1 cellular context compared by ENCODE assay signal in genomic region chr1:228139931-228140723, GRCh38.
A peak's percentile ranks its signal among the peaks of the same experiment; 100 is the strongest.
TF ChIP-seq lines count a peak whose summit lies in the region.

Gene GUK1, plus strand, starts transcription at chr1:228140279. Its CDS starts 24 bp downstream, at chr1:228140303.

TF ChIP-seq in K562, 482 proteins besides CTCF, POLR2A, EP300 and RAD21 (continued from another document and continues in another):
- TF ChIP-seq HBP1 (CRISPR knock-in tag; IDR thresholded peaks at IDR 0.05) (no peak), NRF1 (conservative IDR thresholded peaks at IDR 0.05 in 1 of 2, IDR thresholded peaks at IDR 0.05 in 1 of 2) (peak; percentile 95 to 96), IRF2 (CRISPR knock-in tag; IDR thresholded peaks at IDR 0.05) (no peak), GTF3C2 (IDR thresholded peaks at IDR 0.05; ENCODE audit: borderline replicate concordance, extremely low read depth, insufficient read length) (no peak), ZFP30 (CRISPR knock-in tag; IDR thresholded peaks at IDR 0.05; ENCODE audit: borderline replicate concordance) (no peak), ZBTB5 (IDR thresholded peaks at IDR 0.05) (0 out of 2 replicates have a peak, but pooled peaks have one; percentile 38), ERF (CRISPR knock-in tag; IDR thresholded peaks at IDR 0.05) (peak; percentile 87), MYC (IDR thresholded peaks at IDR 0.05; ENCODE audit: low read depth, low read length) (peak; percentile 77; the same call in 1 of the 2 replicates), MYC (CRISPR knock-in tag; IDR thresholded peaks at IDR 0.05; ENCODE audit: borderline replicate concordance, low read depth) (no peak), ZFX (CRISPR knock-in tag; IDR thresholded peaks at IDR 0.05) (peak; percentile 96), RBM15 (IDR thresholded peaks at IDR 0.05; ENCODE audit: insufficient read depth, low read length) (no peak), FOXJ3 (CRISPR knock-in tag; IDR thresholded peaks at IDR 0.05) (no peak), FOXP1 (CRISPR knock-in tag; IDR thresholded peaks at IDR 0.05) (0 out of 2 replicates have a peak, but pooled peaks have one; percentile 63), HDAC2 (IDR thresholded peaks at IDR 0.05) (no peak; the same call in 1 of the 2 replicates), CEBPB (tag; IDR thresholded peaks at IDR 0.05) (no peak), ZBTB11 (CRISPR knock-in tag; IDR thresholded peaks at IDR 0.05) (peak in 2 of 3 experiments; percentile 49 to 84; a peak in 3 of 6 replicates), MLLT1 (IDR thresholded peaks at IDR 0.05) (no peak; a peak in 1 of 4 replicates), ATF7 (IDR thresholded peaks at IDR 0.05) (peak; percentile 99), NFRKB (IDR thresholded peaks at IDR 0.05; ENCODE audit: low read depth) (no peak; the same call in 1 of the 2 replicates), FOXK2 (conservative IDR thresholded peaks at IDR 0.05 in 1 of 2, IDR thresholded peaks at IDR 0.05 in 1 of 2; ENCODE audit: low read depth in 2 of 2) (peak; percentile 78 to 79; a peak in 2 of 4 replicates), ELF1 (tag; IDR thresholded peaks at IDR 0.05) (peak; percentile 92), MXD1 (CRISPR knock-in tag; IDR thresholded peaks at IDR 0.05; ENCODE audit: borderline replicate concordance, poor library complexity, severe bottlenecking) (peak; percentile 63), HIVEP1 (CRISPR knock-in tag; IDR thresholded peaks at IDR 0.05) (no peak), PML (IDR thresholded peaks at IDR 0.05; ENCODE audit: low read length) (0 out of 2 replicates have a peak, but pooled peaks have one; percentile 48), THAP7 (CRISPR knock-in tag; IDR thresholded peaks at IDR 0.05) (peak; percentile 90; the same call in 1 of the 2 replicates), USF1 (CRISPR knock-in tag; IDR thresholded peaks at IDR 0.05) (peak; percentile 59), ETV1 (tag; conservative IDR thresholded peaks at IDR 0.05; ENCODE audit: low read depth) (peak; percentile 51), CREB3 (tag; conservative IDR thresholded peaks at IDR 0.05; ENCODE audit: low read depth) (no peak), POLR2B (IDR thresholded peaks at IDR 0.05; ENCODE audit: low read depth, partially characterized antibody) (peak; percentile 81), ZSCAN29 (IDR thresholded peaks at IDR 0.05) (0 out of 2 replicates have a peak, but pooled peaks have one; percentile 38), HDGF (IDR thresholded peaks at IDR 0.05) (peak; percentile 92), MITF (IDR thresholded peaks at IDR 0.05) (peak; percentile 49; the same call in 1 of the 2 replicates), HCFC1 (IDR thresholded peaks at IDR 0.05; ENCODE audit: low read depth, low read length) (peak; percentile 79), GABPB1 (CRISPR knock-in tag; IDR thresholded peaks at IDR 0.05) (peak; percentile 84; the same call in 1 of the 2 replicates), GATAD2A (IDR thresholded peaks at IDR 0.05) (peak; percentile 91; the same call in 1 of the 2 replicates), HNRNPH1 (optimal IDR thresholded peaks at IDR 0.05; ENCODE audit: low read depth, low read length) (no peak), TEAD1 (CRISPR knock-in tag; IDR thresholded peaks at IDR 0.05) (peak in 1 of 2 experiments; percentile 74; a peak in 2 of 4 replicates), HES1 (IDR thresholded peaks at IDR 0.05; ENCODE audit: low read depth) (no peak), EGR1 (conservative IDR thresholded peaks at IDR 0.05) (peak; percentile 96), ZNF41 (CRISPR knock-in tag; conservative IDR thresholded peaks at IDR 0.05) (no peak), ZNF3 (CRISPR knock-in tag; IDR thresholded peaks at IDR 0.05) (no peak), CTBP1 (IDR thresholded peaks at IDR 0.05; ENCODE audit: borderline replicate concordance) (peak; percentile 93), CGGBP1 (CRISPR knock-in tag; IDR thresholded peaks at IDR 0.05) (no peak), BRF2 (IDR thresholded peaks at IDR 0.05; ENCODE audit: borderline replicate concordance, insufficient read depth, insufficient read length) (no peak), TAF1 (IDR thresholded peaks at IDR 0.05; ENCODE audit: control insufficient read depth, extremely low read depth, insufficient read depth, low read length, severe bottlenecking) (peak; percentile 71), XRCC5 (IDR thresholded peaks at IDR 0.05; ENCODE audit: low read depth, low read length) (no peak)
